8 cellular contexts compared by ENCODE assay signal in genomic region chr10:67849331-67850011, GRCh38. TPM values are rescaled to one million over a fixed set of nuclear protein-coding genes. Genes with fewer than 3 reads are reported as not detected.
DNase-seq lines count a peak whose midpoint lies in the region; ATAC-seq and TF ChIP-seq lines count a peak whose summit lies in the region.

No MANE protein-coding gene starts in this region.

- DNase-seq in NCI-H1048 (lab: John Stamatoyannopoulos, UW): peak; percentile 74
- peak; percentile 48 for DNase-seq in SK-N-MC (ENCODE audit: low read depth, low spot score)
- DNase-seq in activated naive CD4-positive, alpha-beta T cell treated with anti-CD3 and anti-CD28 coated beads, Interleukin-2, amount 50 U/mL, for 72 hours (ENCODE audit: low spot score in 2 of 2): peak; percentile 89 to 92
- DNase-seq in head of caudate nucleus: peak; percentile 89 to 99 (median 97)
- DNase-seq in osteoblast (ENCODE audit: insufficient read length, low spot score, missing footprints): peak; percentile 96
- DNase-seq in thoracic aorta (ENCODE audit: low spot score): peak; percentile 88

- TF ChIP-seq CTCF in osteoblast (IDR thresholded peaks at IDR 0.05; ENCODE audit: extremely low read depth, low read depth, low read length) (no peak), thoracic aorta (IDR thresholded peaks at IDR 0.05) (no peak)

- intact Hi-C loops in head of caudate nucleus (cut with DNase I): loop anchor here (10.0 kb wide), 3 partner anchors 225 to 675 kb away; partner anchors contain the start of genes HERC4, HNRNPH3, PBLD and SLC25A16

- peak overlapping the region; percentile 98 for H3K27ac Mint-ChIP-seq in activated naive CD4-positive, alpha-beta T cell treated with anti-CD3 and anti-CD28 coated beads, Interleukin-2, amount 50 U/mL, for 72 hours

- H3K9me3 ChIP-seq in SK-N-MC (ENCODE audit: low read depth, low read length) (no peaks in the 10 kb centered on the region), osteoblast (ENCODE audit: low read depth, low read length) (no peaks in the 10 kb centered on the region), thoracic aorta (no peaks in the 10 kb centered on the region)

- H3K36me3 ChIP-seq in SK-N-MC (ENCODE audit: insufficient read depth, low read length) (no peaks in the 10 kb centered on the region), osteoblast (ENCODE audit: insufficient read depth, low read length) (no peaks in the 10 kb centered on the region), thoracic aorta (no peaks in the 10 kb centered on the region)

- no peaks in the 10 kb centered on the region for H4K20me1 ChIP-seq in osteoblast (ENCODE audit: insufficient read depth, low read length)

- H3K36me3 Mint-ChIP-seq in activated naive CD4-positive, alpha-beta T cell treated with anti-CD3 and anti-CD28 coated beads, Interleukin-2, amount 50 U/mL, for 72 hours: peaks cover 11 to 29% of the 10 kb centered on the region in 2 donors

- H3K4me3 ChIP-seq in GM08714 (ENCODE audit: low read length) (peak overlapping the region; percentile 87), SK-N-MC (peak overlapping the region; percentile 85), osteoblast (ENCODE audit: insufficient read depth, low read length) (peak overlapping the region; percentile 96), thoracic aorta (peak overlapping the region; percentile 72)

- ATAC-seq in HG02588 (IDR thresholded peaks at IDR 0.05; ENCODE audit: unreplicated experiment) (peak; percentile 95), thoracic aorta (ENCODE audit: insufficient number of reproducible peaks, low FRiP score, low read depth) (peak; percentile 98)
- peak; percentile 96 to 99 for ATAC-seq in activated naive CD4-positive, alpha-beta T cell treated with anti-CD3 and anti-CD28 coated beads, Interleukin-2, amount 50 U/mL, for 72 hours

- no peaks in the 10 kb centered on the region for H3K79me2 ChIP-seq in osteoblast (ENCODE audit: insufficient read depth, low read length)

- H3K27me3 ChIP-seq in osteoblast (ENCODE audit: insufficient read depth, low read length): no peaks in the 10 kb centered on the region
- no peaks in the 10 kb centered on the region for H3K27me3 ChIP-seq in thoracic aorta (replicated peaks; ENCODE audit: insufficient read depth)

- H3K4me2 ChIP-seq in osteoblast (ENCODE audit: insufficient read depth, low read length): peak overlapping the region; percentile 88

- H3K27ac ChIP-seq in SK-N-MC (no peak overlapping the region), osteoblast (ENCODE audit: low read depth, low read length) (peak overlapping the region; percentile 94), thoracic aorta (peak overlapping the region; percentile 84 to 91)

- H3K9ac ChIP-seq in SK-N-MC (ENCODE audit: insufficient read length): peak overlapping the region; percentile 86

- H3K9me3 Mint-ChIP-seq in activated naive CD4-positive, alpha-beta T cell treated with anti-CD3 and anti-CD28 coated beads, Interleukin-2, amount 50 U/mL, for 72 hours: no peaks in the 10 kb centered on the region

- H3K4me1 ChIP-seq in osteoblast (ENCODE audit: insufficient read depth, low read length): no peaks in the 10 kb centered on the region
- H3K4me1 ChIP-seq in thoracic aorta (ENCODE audit: control insufficient read depth in 1 of 2, low read depth in 2 of 2): peaks cover 0 to 6% of the 10 kb centered on the region in 2 donors

- H2AFZ ChIP-seq in osteoblast (ENCODE audit: low read length): peak overlapping the region; percentile 97

RNA-seq across cellular contexts. Expression of gene DNAJC12, which starts 11.5 kb away (rescaled TPM):
- 10 to 100 TPM in 1 of 2 donors, under 1 TPM in 1; 0.68 to 37.3 TPM for total RNA-seq in activated naive CD4-positive, alpha-beta T cell treated with anti-CD3 and anti-CD28 coated beads, Interleukin-2, amount 50 U/mL, for 72 hours
- total RNA-seq in osteoblast: 4.0 and 6.2 TPM in 2 replicates
- 1 to 10 TPM; 1.2 to 5.1 TPM for total RNA-seq in thoracic aorta

RNA-seq across cellular contexts. Expression of gene SIRT1, which starts 35.0 kb away (rescaled TPM):
- 10 to 100 TPM; 15.4 to 39.8 TPM for total RNA-seq in activated naive CD4-positive, alpha-beta T cell treated with anti-CD3 and anti-CD28 coated beads, Interleukin-2, amount 50 U/mL, for 72 hours
- total RNA-seq in osteoblast: 19.9 and 20.3 TPM in 2 replicates
- 10 to 100 TPM in 1 of 2 donors, 1 to 10 TPM in 1; 9.6 to 34.7 TPM for total RNA-seq in thoracic aorta
